8 cellular contexts compared by ENCODE assay signal in genomic region chr9:19456996-19457693, GRCh38. TPM values are rescaled to one million over a fixed set of nuclear protein-coding genes. Genes with fewer than 3 reads are reported as not detected.
A peak's percentile ranks its signal among the peaks of the same experiment; 100 is the strongest.
DNase-seq lines count a peak whose midpoint lies in the region; ATAC-seq and TF ChIP-seq lines count a peak whose summit lies in the region.

No MANE protein-coding gene starts in this region.

- H3K4me3 Mint-ChIP-seq in CD4-positive, alpha-beta T cell = peak overlapping the region; percentile 0

- POLR2A ChIA-PET in CD4-positive, alpha-beta T cell (lab: Charles Lee) = interaction anchor here (1.4 to 2.1 kb wide), 3 partner anchors 77 to 409 kb away, joined by 3 to 13 read pairs (median 3); partner anchors contain the start of gene RPS6

- H3K9me3 ChIP-seq in CD4-positive, alpha-beta T cell (ENCODE audit: control insufficient read depth, low read length) = no peaks in the 10 kb centered on the region

- DNase-seq in CD4-positive, alpha-beta T cell = peak; percentile 26 to 60 (median 43)
- DNase-seq in GM19240 (ENCODE audit: insufficient read length, low spot score) = peak; percentile 69
- peak; percentile 56 for DNase-seq in NCI-H460 (ENCODE audit: extremely low read depth, low read depth)
- peak; percentile 45 for DNase-seq in activated CD4-positive, alpha-beta T cell treated with anti-CD3 and anti-CD28 coated beads, Interleukin-2, amount 50 U/mL, for 1 hour
- peak; percentile 49 for DNase-seq in effector CD8-positive, alpha-beta T cell (lab: John Stamatoyannopoulos, UW)
- peak; percentile 88 for DNase-seq in medulla oblongata (ENCODE audit: extremely low spot score)
- peak; percentile 15 to 34 for DNase-seq in stimulated activated CD8-positive, alpha-beta memory T cell treated with anti-CD3 and anti-CD28 coated beads, Interleukin-15, amount 100 ng/mL, for 4 hours (ENCODE audit: low read depth in 2 of 2)

- no peaks in the 10 kb centered on the region for H3K27me3 Mint-ChIP-seq in CD4-positive, alpha-beta T cell

- H3K27ac Mint-ChIP-seq in CD4-positive, alpha-beta T cell = no peak overlapping the region

- intact Hi-C loops in CD4-positive, alpha-beta T cell (cut with DNase I, micrococcal nuclease) = loop anchor here (1.0 to 10.0 kb wide), 11 partner anchors 78 to 1645 kb away; partner anchors contain the start of gene RRAGA (in 1 of the 2)

- no peaks in the 10 kb centered on the region for H3K9me3 Mint-ChIP-seq in CD4-positive, alpha-beta T cell

- no peak overlapping the region for H3K27ac ChIP-seq in CD4-positive, alpha-beta T cell (ENCODE audit: low read depth, low read length)

- CTCF ChIA-PET in CD4-positive, alpha-beta T cell (lab: Charles Lee) = interaction anchor here (0.5 to 6.2 kb wide), 16 partner anchors 8 to 1201 kb away, joined by 3 to 33 read pairs (median 4); partner anchors contain the start of gene RRAGA

- peaks cover under 1% of the 10 kb centered on the region for H3K36me3 Mint-ChIP-seq in CD4-positive, alpha-beta T cell (ENCODE audit: low read depth)

- TF ChIP-seq CTCF in CD4-positive, alpha-beta T cell (IDR thresholded peaks at IDR 0.05) = peak; percentile 97

- ATAC-seq in CD4-positive, alpha-beta T cell (ENCODE audit: poor library complexity) = peak; percentile 98
- ATAC-seq in HG03439 (IDR thresholded peaks at IDR 0.05; ENCODE audit: unreplicated experiment) = peak; percentile 84

- H3K4me1 Mint-ChIP-seq in CD4-positive, alpha-beta T cell (ENCODE audit: low read depth) = peaks cover 7% of the 10 kb centered on the region

- no peaks in the 10 kb centered on the region for H3K27me3 ChIP-seq in CD4-positive, alpha-beta T cell (ENCODE audit: control insufficient read depth, insufficient read depth, low read length)

RNA-seq across cellular contexts. Expression of gene ACER2, which starts 48.3 kb away (rescaled TPM):
- total RNA-seq in CD4-positive, alpha-beta T cell = 1 to 10 TPM; 1.2 to 1.4 TPM
- total RNA-seq in NCI-H460 (2014; rRNA removed; shearing (Covaris generic)) = 2.2 and 2.8 TPM in 2 replicates
- polyA plus RNA-seq in NCI-H460 (2014; cell fraction: nucleus; rRNA removed) = 0.27 and 0.72 TPM in 2 replicates

Comparison
In these comparisons a context has a peak if more than half of its experiments do, and no peak if none do; other contexts are left out.
1. DNase-seq: peak in every context shown above with its lines; median percentile 88 in medulla oblongata; 69 in GM19240; 56 in NCI-H460; 49 in effector CD8-positive, alpha-beta T cell; 45 in activated CD4-positive, alpha-beta T cell treated with anti-CD3 and anti-CD28 coated beads, Interleukin-2, amount 50 U/mL, for 1 hour; 43 in CD4-positive, alpha-beta T cell; 24 in stimulated activated CD8-positive, alpha-beta memory T cell treated with anti-CD3 and anti-CD28 coated beads, Interleukin-15, amount 100 ng/mL, for 4 hours.